10 cellular contexts compared by ENCODE assay signal in the genomic region with DNA sequence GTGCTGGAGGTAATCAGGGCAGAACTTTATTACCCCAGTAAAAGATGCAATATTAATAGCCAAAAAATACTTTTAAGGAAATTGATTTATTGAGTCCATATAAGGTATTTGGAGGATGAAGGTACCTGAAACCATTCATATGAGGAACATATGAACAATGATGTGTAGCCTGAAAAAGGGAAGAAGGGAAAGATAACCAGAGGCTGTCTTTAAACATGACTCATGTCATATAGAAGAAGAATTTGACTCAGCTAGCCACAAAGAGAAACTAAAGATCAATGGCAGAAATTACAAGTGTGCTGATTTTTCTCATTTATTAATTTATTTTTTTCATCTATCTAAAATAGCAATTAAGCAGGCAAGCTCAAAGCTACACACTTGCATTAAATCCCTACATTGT.
DNase-seq lines count a peak whose midpoint lies in the region; ATAC-seq lines count a peak whose summit lies in the region.
"Had no signal": no experiment of that assay in that cellular context is flagged by ENCODE, and none has a peak within 500 bp of the region (broad histone marks: within the 10 kb centered on the region; RNA-seq: fewer than 3 reads in every experiment).

No MANE protein-coding gene starts in this region.

- H3K27me3 ChIP-seq in adipocyte (replicated peaks; ENCODE audit: control insufficient read depth, insufficient read depth, low read length) = no peaks in the 10 kb centered on the region
- H3K27me3 ChIP-seq: neural progenitor cell had no signal

- peaks cover 59% of the 10 kb centered on the region for H3K4me1 ChIP-seq in adipocyte (ENCODE audit: control insufficient read depth, insufficient read depth, low read length)
- H3K4me1 ChIP-seq: neural progenitor cell had no signal

- peaks cover 3% of the 10 kb centered on the region for H3K36me3 Mint-ChIP-seq in effector memory CD8-positive, alpha-beta T cell (ENCODE audit: insufficient read depth)
- H3K36me3 Mint-ChIP-seq: neural progenitor cell had no signal

- H3K4me1 Mint-ChIP-seq in effector memory CD8-positive, alpha-beta T cell (ENCODE audit: low read depth in 2 of 2) = no peaks in the 10 kb centered on the region
- H3K4me1 Mint-ChIP-seq: neural progenitor cell had no signal

- ATAC-seq in GM18508 (IDR thresholded peaks at IDR 0.05; ENCODE audit: insufficient read depth, unreplicated experiment) (peak; percentile 62), GM21423 (IDR thresholded peaks at IDR 0.05; ENCODE audit: unreplicated experiment) (peak; percentile 71), HG03159 (IDR thresholded peaks at IDR 0.05; ENCODE audit: unreplicated experiment) (peak; percentile 82)
- no peak for ATAC-seq in effector memory CD8-positive, alpha-beta T cell (replicated peaks)

- peak; percentile 15 for DNase-seq in adipocyte (ENCODE audit: low read depth)
- DNase-seq in GDM1 (lab: John Stamatoyannopoulos, UW) = no peak
- DNase-seq in midbrain (lab: John Stamatoyannopoulos, UW) = no peak
- no peak for DNase-seq in effector memory CD8-positive, alpha-beta T cell
- no peak for DNase-seq in AG20443 (ENCODE audit: low spot score)
- DNase-seq: KBM-7 had no signal

- no peaks in the 10 kb centered on the region for H3K9me3 ChIP-seq in adipocyte (ENCODE audit: control insufficient read depth, low read length)

- no peak overlapping the region for H3K4me3 Mint-ChIP-seq in effector memory CD8-positive, alpha-beta T cell
- H3K4me3 Mint-ChIP-seq: neural progenitor cell had no signal

- no peaks in the 10 kb centered on the region for H3K27me3 Mint-ChIP-seq in effector memory CD8-positive, alpha-beta T cell

- no peaks in the 10 kb centered on the region for H3K36me3 ChIP-seq in adipocyte (ENCODE audit: control insufficient read depth, insufficient read depth, low read length, severe bottlenecking)
- H3K36me3 ChIP-seq: neural progenitor cell had no signal

- no peak overlapping the region for H3K4me3 ChIP-seq in adipocyte (ENCODE audit: low read length)
- H3K4me3 ChIP-seq: neural progenitor cell had no signal

- H3K27ac Mint-ChIP-seq in effector memory CD8-positive, alpha-beta T cell = no peak overlapping the region
- H3K27ac Mint-ChIP-seq: neural progenitor cell had no signal

- H3K9me3 Mint-ChIP-seq in effector memory CD8-positive, alpha-beta T cell = no peaks in the 10 kb centered on the region
- H3K9me3 Mint-ChIP-seq: neural progenitor cell had no signal

- H3K9ac ChIP-seq in adipocyte (ENCODE audit: low read length) = no peak overlapping the region
- H3K9ac ChIP-seq: neural progenitor cell had no signal
